In genomic region chr22:25362215-25362882, GRCh38 we compare ENCODE assay signal across 9 cellular contexts.
DNase-seq lines count a peak whose midpoint lies in the region; ATAC-seq and TF ChIP-seq lines count a peak whose summit lies in the region.
"Had no signal": no experiment of that assay in that cellular context is flagged by ENCODE, and none has a peak within 500 bp of the region (broad histone marks: within the 10 kb centered on the region; RNA-seq: fewer than 3 reads in every experiment).

No MANE protein-coding gene starts in this region.

- no peaks in the 10 kb centered on the region for H3K9me3 ChIP-seq in mucosa of descending colon

- H3K27me3 Mint-ChIP-seq in activated CD8-positive, alpha-beta T cell treated with anti-CD3 and anti-CD28 coated beads, Interleukin-2, amount 10 ng/mL, durations not matched to agents 7 days and 5 days (ENCODE audit: low read depth): no peaks in the 10 kb centered on the region
- H3K27me3 Mint-ChIP-seq in effector memory CD8-positive, alpha-beta T cell: no peaks in the 10 kb centered on the region

- intact Hi-C loops in mucosa of descending colon (cut with DNase I, micrococcal nuclease): no loop called here

- DNase-seq in NCI-H510A treated with DMSO at 0.1 percent for 48 hours (lab: John Stamatoyannopoulos, UW): peak; percentile 3
- DNase-seq in NCI-H510A (lab: John Stamatoyannopoulos, UW): no peak
- peak; percentile 44 for DNase-seq in NCI-H2171 treated with DMSO at 0.1 percent for 48 hours (lab: John Stamatoyannopoulos, UW)
- peak; percentile 81 for DNase-seq in activated CD8-positive, alpha-beta T cell treated with anti-CD3 and anti-CD28 coated beads, Interleukin-2, amount 10 ng/mL, durations not matched to agents 7 days and 5 days
- DNase-seq in effector memory CD8-positive, alpha-beta T cell: peak; percentile 59 to 68 (median 63)
- peak; percentile 52 to 90 (median 83) for DNase-seq in mucosa of descending colon
- peak; percentile 41 to 45 for DNase-seq in stimulated activated CD8-positive, alpha-beta memory T cell treated with anti-CD3 and anti-CD28 coated beads, Interleukin-4, amount 100 ng/mL, for 1 hour (ENCODE audit: low read depth in 2 of 2, low spot score in 1 of 2)

- no peak overlapping the region for H3K4me3 ChIP-seq in mucosa of descending colon
- H3K4me3 ChIP-seq: skin epidermis had no signal

- no peaks in the 10 kb centered on the region for H3K36me3 ChIP-seq in mucosa of descending colon (ENCODE audit: low read depth)

- H3K9me3 Mint-ChIP-seq in activated CD8-positive, alpha-beta T cell treated with anti-CD3 and anti-CD28 coated beads, Interleukin-2, amount 10 ng/mL, durations not matched to agents 7 days and 5 days (ENCODE audit: insufficient read depth): no peaks in the 10 kb centered on the region
- H3K9me3 Mint-ChIP-seq in effector memory CD8-positive, alpha-beta T cell: no peaks in the 10 kb centered on the region

- POLR2A ChIA-PET in activated CD8-positive, alpha-beta T cell treated with anti-CD3 and anti-CD28 coated beads, Interleukin-2, amount 10 ng/mL, durations not matched to agents 7 days and 5 days (lab: Charles Lee): no interaction called here

- peaks cover 4% of the 10 kb centered on the region for H3K4me1 Mint-ChIP-seq in activated CD8-positive, alpha-beta T cell treated with anti-CD3 and anti-CD28 coated beads, Interleukin-2, amount 10 ng/mL, durations not matched to agents 7 days and 5 days (ENCODE audit: low read depth)
- peaks cover 14 to 15% of the 10 kb centered on the region in 2 donors for H3K4me1 Mint-ChIP-seq in effector memory CD8-positive, alpha-beta T cell (ENCODE audit: low read depth in 2 of 2)

- peak overlapping the region; percentile 67 for H3K27ac Mint-ChIP-seq in activated CD8-positive, alpha-beta T cell treated with anti-CD3 and anti-CD28 coated beads, Interleukin-2, amount 10 ng/mL, durations not matched to agents 7 days and 5 days
- peak overlapping the region in 1 of 2 donors; percentile 32 for H3K27ac Mint-ChIP-seq in effector memory CD8-positive, alpha-beta T cell

- peaks cover 3% of the 10 kb centered on the region for H3K36me3 Mint-ChIP-seq in activated CD8-positive, alpha-beta T cell treated with anti-CD3 and anti-CD28 coated beads, Interleukin-2, amount 10 ng/mL, durations not matched to agents 7 days and 5 days (ENCODE audit: low read depth)
- H3K36me3 Mint-ChIP-seq in effector memory CD8-positive, alpha-beta T cell (ENCODE audit: insufficient read depth): peaks cover 12% of the 10 kb centered on the region

- H3K4me3 Mint-ChIP-seq in activated CD8-positive, alpha-beta T cell treated with anti-CD3 and anti-CD28 coated beads, Interleukin-2, amount 10 ng/mL, durations not matched to agents 7 days and 5 days: no peak overlapping the region
- H3K4me3 Mint-ChIP-seq in effector memory CD8-positive, alpha-beta T cell: no peak overlapping the region

- CTCF ChIA-PET in activated CD8-positive, alpha-beta T cell treated with anti-CD3 and anti-CD28 coated beads, Interleukin-2, amount 10 ng/mL, durations not matched to agents 7 days and 5 days (lab: Charles Lee): interaction anchor here (1.0 to 1.8 kb wide), 4 partner anchors 18 to 82 kb away, joined by 3 to 5 read pairs (median 4); no protein-coding TSS in a partner anchor

- ATAC-seq in activated CD8-positive, alpha-beta T cell treated with anti-CD3 and anti-CD28 coated beads, Interleukin-2, amount 10 ng/mL, durations not matched to agents 7 days and 5 days: peak; percentile 66
- ATAC-seq in effector memory CD8-positive, alpha-beta T cell (replicated peaks): peak; percentile 48
- ATAC-seq in mucosa of descending colon: peak; percentile 52
- no peak for ATAC-seq in GM21529 (IDR thresholded peaks at IDR 0.05; ENCODE audit: unreplicated experiment)

- H3K4me1 ChIP-seq in mucosa of descending colon (ENCODE audit: low read depth): peaks cover 23% of the 10 kb centered on the region

- peak; percentile 94 for TF ChIP-seq CTCF in mucosa of descending colon (IDR thresholded peaks at IDR 0.05)
